In genomic region chr15:55168350-55168974, GRCh38 we compare ENCODE assay signal across 8 cellular contexts. TPM values are rescaled to one million over a fixed set of nuclear protein-coding genes. Genes with fewer than 3 reads are reported as not detected.
DNase-seq lines count a peak whose midpoint lies in the region; ATAC-seq and TF ChIP-seq lines count a peak whose summit lies in the region.

No MANE protein-coding gene starts in this region.

- H3K36me3 ChIP-seq in IMR-90 (ENCODE audit: control insufficient read depth, insufficient read depth, low read length) (no peaks in the 10 kb centered on the region), PC-9 (ENCODE audit: low read depth) (no peaks in the 10 kb centered on the region), osteoblast (ENCODE audit: insufficient read depth, low read length) (no peaks in the 10 kb centered on the region), vagina (no peaks in the 10 kb centered on the region)

- H2AFZ ChIP-seq in IMR-90 (replicated peaks; ENCODE audit: low read length, poor library complexity): no peak overlapping the region
- no peak overlapping the region for H2AFZ ChIP-seq in PC-9
- no peak overlapping the region for H2AFZ ChIP-seq in osteoblast (ENCODE audit: low read length)

- H3K9me3 Mint-ChIP-seq in activated T-cell treated with anti-CD3 and anti-CD28 coated beads, Interleukin-2, amount 50 U/mL, for 24 hours: no peaks in the 10 kb centered on the region

- no peak overlapping the region for H2BK120ac ChIP-seq in IMR-90 (ENCODE audit: low read depth, low read length)

- no peaks in the 10 kb centered on the region for H3K9me3 ChIP-seq in IMR-90 (ENCODE audit: control insufficient read depth, insufficient read depth, low read length)
- no peaks in the 10 kb centered on the region for H3K9me3 ChIP-seq in PC-9 (ENCODE audit: insufficient read depth, low read depth)
- H3K9me3 ChIP-seq in osteoblast (ENCODE audit: low read depth, low read length): no peaks in the 10 kb centered on the region
- H3K9me3 ChIP-seq in vagina: no peaks in the 10 kb centered on the region

- H4K5ac ChIP-seq in IMR-90 (ENCODE audit: low read depth, low read length): no peak overlapping the region

- no peak overlapping the region for H3K23ac ChIP-seq in IMR-90 (ENCODE audit: low read depth, low read length)

- intact Hi-C loops in IMR-90 (cut with micrococcal nuclease): loop anchor here (1.0 to 10.0 kb wide), 2 partner anchors 1094 to 1205 kb away; no protein-coding TSS in a partner anchor
- intact Hi-C loops in PC-9 (cut with micrococcal nuclease; ENCODE audit: unreplicated experiment): loop anchor here (1.0 to 5.0 kb wide), 2 partner anchors 1205 to 1276 kb away; no protein-coding TSS in a partner anchor
- intact Hi-C loops in vagina (cut with DNase I): no loop called here

- dilution Hi-C loops in IMR-90 (cut with HindIII; ENCODE audit: low sequenced_read_pairs, unreplicated experiment): no loop called here

- in situ Hi-C loops in IMR-90 (cut with MboI; ENCODE audit: low sequenced_read_pairs): no loop called here

- H3K18ac ChIP-seq in IMR-90 (ENCODE audit: low read depth, low read length): no peak overlapping the region

- H2AK9ac ChIP-seq in IMR-90 (replicated peaks; ENCODE audit: low read depth, low read length, poor library complexity): peak overlapping the region; percentile 7

- H3K9ac ChIP-seq in IMR-90 (ENCODE audit: low read depth, low read length): no peak overlapping the region

- H3K36me3 Mint-ChIP-seq in activated T-cell treated with anti-CD3 and anti-CD28 coated beads, Interleukin-2, amount 50 U/mL, for 24 hours (ENCODE audit: low read depth): no peaks in the 10 kb centered on the region

- no peak overlapping the region for H4K8ac ChIP-seq in IMR-90 (ENCODE audit: low read depth in 2 of 2, low read length in 2 of 2)

- H3K4me2 ChIP-seq in IMR-90 (ENCODE audit: low read depth, low read length) (no peak overlapping the region), PC-9 (no peak overlapping the region), osteoblast (ENCODE audit: insufficient read depth, low read length) (no peak overlapping the region)

- TF ChIP-seq CTCF in IMR-90 (conservative IDR thresholded peaks at IDR 0.05; ENCODE audit: low read depth, low read length): peak; percentile 70
- peak; percentile 84 for TF ChIP-seq CTCF in PC-9 (conservative IDR thresholded peaks at IDR 0.05)
- peak; percentile 88 for TF ChIP-seq CTCF in osteoblast (IDR thresholded peaks at IDR 0.05; ENCODE audit: extremely low read depth, low read depth, low read length)
- peak; percentile 5 to 39 (median 19) for TF ChIP-seq CTCF in vagina (IDR thresholded peaks at IDR 0.05)

- no peak overlapping the region for H3K4me3 Mint-ChIP-seq in activated T-cell treated with anti-CD3 and anti-CD28 coated beads, Interleukin-2, amount 50 U/mL, for 24 hours

- no peaks in the 10 kb centered on the region for H3K79me1 ChIP-seq in IMR-90 (ENCODE audit: low read depth in 1 of 2, low read length in 2 of 2)

- H4K20me1 ChIP-seq in IMR-90 (ENCODE audit: insufficient read depth, low read length) (no peaks in the 10 kb centered on the region), PC-9 (ENCODE audit: insufficient read depth) (no peaks in the 10 kb centered on the region), osteoblast (ENCODE audit: insufficient read depth, low read length) (no peaks in the 10 kb centered on the region)

- peak; percentile 96 for ATAC-seq in GM21576 (IDR thresholded peaks at IDR 0.05; ENCODE audit: unreplicated experiment)
- peak; percentile 97 for ATAC-seq in IMR-90 (ENCODE audit: low read depth)

- H3K4me3 ChIP-seq in IMR-90 (ENCODE audit: insufficient read depth, low read depth, low read length) (no peak overlapping the region), PC-9 (no peak overlapping the region), osteoblast (ENCODE audit: insufficient read depth, low read length) (no peak overlapping the region), vagina (no peak overlapping the region)

- H3K4me1 Mint-ChIP-seq in activated T-cell treated with anti-CD3 and anti-CD28 coated beads, Interleukin-2, amount 50 U/mL, for 24 hours (ENCODE audit: low read depth): no peaks in the 10 kb centered on the region

- no CpG with 5 or more reads among the region's 11 CpGs for WGBS in IMR-90 (ENCODE audit: extremely low coverage in 2 of 2, insufficient read length in 1 of 2), 2 experiments

- no peaks in the 10 kb centered on the region for H3K79me2 ChIP-seq in PC-9 (ENCODE audit: low read depth)
- no peaks in the 10 kb centered on the region for H3K79me2 ChIP-seq in osteoblast (ENCODE audit: insufficient read depth, low read length)

- no peak overlapping the region for H2AK5ac ChIP-seq in IMR-90 (ENCODE audit: low read depth, low read length)

- H4K91ac ChIP-seq in IMR-90 (ENCODE audit: insufficient read depth, low read depth, low read length): no peak overlapping the region

- no peak overlapping the region for H3K4ac ChIP-seq in IMR-90 (ENCODE audit: low read depth, low read length)

- TF ChIP-seq RAD21 in IMR-90 (IDR thresholded peaks at IDR 0.05; ENCODE audit: low read length): peak; percentile 49

- no peak overlapping the region for H2BK15ac ChIP-seq in IMR-90 (ENCODE audit: low read depth, low read length)

- no peak overlapping the region for H2BK5ac ChIP-seq in IMR-90 (ENCODE audit: low read depth, low read length, poor library complexity, severe bottlenecking)

- DNase-seq in ELR (ENCODE audit: low read depth) (peak; percentile 78), IMR-90 (peak; percentile 67), PC-9 (peak in 1 of 2 experiments; percentile 46), fibroblast of the conjunctiva (ENCODE audit: low read depth) (peak; percentile 66), osteoblast (ENCODE audit: insufficient read length, low spot score, missing footprints) (peak; percentile 80), vagina (ENCODE audit: extremely low spot score in 2 of 2) (no peak)
- DNase-seq in activated T-cell treated with anti-CD3 and anti-CD28 coated beads, Interleukin-2, amount 50 U/mL, for 24 hours: peak; percentile 62

- no peak for TF ChIP-seq POLR2A in IMR-90 (IDR thresholded peaks at IDR 0.05; ENCODE audit: low read depth, low read length)
- TF ChIP-seq POLR2A in vagina (IDR thresholded peaks at IDR 0.05): no peak

- CTCF ChIA-PET in IMR-90 (lab: Yijun Ruan, JAX) (interaction anchor here (0.5 to 1.3 kb wide), 5 partner anchors 8 to 52 kb away, joined by 3 to 5 read pairs (median 4); no protein-coding TSS in a partner anchor), PC-9 (lab: Charles Lee) (interaction anchor here (0.6 to 0.8 kb wide), 3 partner anchors 53 to 1277 kb away, joined by 3 to 5 read pairs (median 3); no protein-coding TSS in a partner anchor)

- H3K27ac Mint-ChIP-seq in activated T-cell treated with anti-CD3 and anti-CD28 coated beads, Interleukin-2, amount 50 U/mL, for 24 hours: no peak overlapping the region

- BruUV-seq in IMR-90 (replicated peaks; lab: Mats Ljungman, UMichigan) (no TSS peak), PC-9 (replicated peaks; lab: Mats Ljungman, UMichigan) (no TSS peak)

- no peaks in the 10 kb centered on the region for H3K4me1 ChIP-seq in IMR-90 (ENCODE audit: control insufficient read depth, insufficient read depth, low read length)
- no peaks in the 10 kb centered on the region for H3K4me1 ChIP-seq in PC-9 (replicated peaks; ENCODE audit: insufficient read depth)
- no peaks in the 10 kb centered on the region for H3K4me1 ChIP-seq in osteoblast (ENCODE audit: insufficient read depth, low read length)
- no peaks in the 10 kb centered on the region for H3K4me1 ChIP-seq in vagina

- H3K9me2 ChIP-seq in PC-9 (ENCODE audit: insufficient read depth): no peaks in the 10 kb centered on the region

- H2BK20ac ChIP-seq in IMR-90 (ENCODE audit: low read depth, low read length): no peak overlapping the region

- H3K14ac ChIP-seq in IMR-90 (replicated peaks; ENCODE audit: low read depth, low read length): no peak overlapping the region

- H3K9me1 ChIP-seq in IMR-90 (ENCODE audit: insufficient read depth, low read length): no peaks in the 10 kb centered on the region

- no peaks in the 10 kb centered on the region for H3F3A ChIP-seq in PC-9 (ENCODE audit: insufficient read depth, low read depth)

- H3K27me3 ChIP-seq in IMR-90 (ENCODE audit: control insufficient read depth, insufficient read depth, low read length) (no peaks in the 10 kb centered on the region), PC-9 (ENCODE audit: insufficient read depth, low read depth) (0 out of 2 replicates have a peak, but pooled peaks cover 4% of the 10 kb centered on the region), osteoblast (ENCODE audit: insufficient read depth, low read length) (no peaks in the 10 kb centered on the region), vagina (no peaks in the 10 kb centered on the region)

- POLR2A ChIA-PET in IMR-90 (lab: Charles Lee; ENCODE audit: unreplicated experiment): no interaction called here
- POLR2A ChIA-PET in PC-9 (lab: Charles Lee; ENCODE audit: unreplicated experiment): no interaction called here

- no peaks in the 10 kb centered on the region for H3K27me3 Mint-ChIP-seq in activated T-cell treated with anti-CD3 and anti-CD28 coated beads, Interleukin-2, amount 50 U/mL, for 24 hours

- H3K56ac ChIP-seq in IMR-90 (ENCODE audit: extremely low read depth, insufficient read depth, low read length): no peak overlapping the region

- H3K27ac ChIP-seq in IMR-90 (ENCODE audit: insufficient read depth, low read length) (no peak overlapping the region), PC-9 (no peak overlapping the region), osteoblast (ENCODE audit: low read depth, low read length) (no peak overlapping the region), vagina (no peak overlapping the region)

TF ChIP-seq in IMR-90, 13 proteins besides CTCF, POLR2A, EP300 and RAD21:
- TF ChIP-seq FOS (IDR thresholded peaks at IDR 0.05; ENCODE audit: low read depth, low read length): no peak
- peak; percentile 47 for TF ChIP-seq SMC3 (IDR thresholded peaks at IDR 0.05; ENCODE audit: low read depth, low read length)

RNA-seq across cellular contexts. Expression of gene RSL24D1, which starts 28.3 kb away (rescaled TPM):
- 36.7 and 89.2 TPM in 2 replicates for total RNA-seq in IMR-90 (2012; rRNA removed)
- 25.6 and 36.5 TPM in 2 replicates for polyA plus RNA-seq in IMR-90 (2012; rRNA removed)
- 3.2 and 5.1 TPM in 2 replicates for polyA plus RNA-seq in IMR-90 (2012; cell fraction: cytosol; rRNA removed)
- 0.64 and 10.2 TPM in 2 replicates for polyA plus RNA-seq in IMR-90 (2012; cell fraction: nucleus; rRNA removed; ENCODE audit: low replicate concordance)
- total RNA-seq in PC-9 (2021): 87.0 and 91.7 TPM in 2 replicates
- total RNA-seq in osteoblast: 110 and 118 TPM in 2 replicates
- total RNA-seq in vagina: 51.1 TPM

Comparison
In these comparisons a context has a peak if more than half of its experiments do, and no peak if none do; other contexts are left out.
1. DNase-seq: peak in ELR (single experiment), IMR-90 (single experiment), activated T-cell treated with anti-CD3 and anti-CD28 coated beads, Interleukin-2, amount 50 U/mL, for 24 hours (single experiment), fibroblast of the conjunctiva (single experiment) and osteoblast (single experiment); none in vagina (0 of 2).
2. CTCF ChIP-seq: peak in every context shown above with its lines; median percentile 88 in osteoblast; 84 in PC-9; 70 in IMR-90; 19 in vagina.